ENCODE assay signal across 15 cellular contexts in the genomic region with DNA sequence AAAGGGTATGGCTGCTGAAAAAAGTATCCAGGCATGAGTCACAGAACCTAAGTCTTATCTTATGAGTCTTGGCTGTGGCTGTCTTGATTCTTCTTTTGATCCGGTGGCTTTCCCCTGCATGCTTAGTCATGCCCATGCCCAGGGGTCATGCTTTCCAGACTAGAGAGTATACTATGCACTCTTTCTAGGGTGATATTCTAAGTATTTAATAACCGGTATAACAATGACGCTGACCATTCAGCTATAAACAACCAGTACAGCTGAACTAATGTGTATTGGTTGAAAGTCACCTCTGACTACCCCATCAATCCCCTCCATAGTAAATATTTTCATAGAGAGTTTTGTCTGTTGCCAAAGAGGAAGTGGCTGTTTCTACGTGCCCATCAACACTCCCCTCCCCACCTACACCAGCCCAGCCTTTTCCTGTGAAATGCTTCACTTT. TPM values are rescaled to one million over a fixed set of nuclear protein-coding genes. Genes with fewer than 3 reads are reported as not detected.
DNase-seq lines count a peak whose midpoint lies in the region; ATAC-seq and TF ChIP-seq lines count a peak whose summit lies in the region.
"Had no signal": no experiment of that assay in that cellular context is flagged by ENCODE, and none has a peak within 500 bp of the region (broad histone marks: within the 10 kb centered on the region; RNA-seq: fewer than 3 reads in every experiment).

No MANE protein-coding gene starts in this region.

- no TSS peak for BruUV-seq in Calu3 (replicated peaks; lab: Mats Ljungman, UMichigan)

- no peak overlapping the region for H3K27ac ChIP-seq in RWPE1
- H3K27ac ChIP-seq: cardiac muscle cell had no signal

- POLR2A ChIA-PET in RWPE1 (lab: Yijun Ruan, JAX; ENCODE audit: low non-redundant PET), result no interaction called here

- peak; percentile 61 for ATAC-seq in HG02759 (IDR thresholded peaks at IDR 0.05; ENCODE audit: unreplicated experiment)
- ATAC-seq: activated T-cell treated with anti-CD3 and anti-CD28 coated beads, Interleukin-2, amount 50 U/mL, for 4 hours had no signal

- intact Hi-C loops in Calu3 (cut with micrococcal nuclease; ENCODE audit: unreplicated experiment), result loop anchor here (1.0 kb wide), 1 partner anchor 28 kb away; no protein-coding TSS in a partner anchor
- intact Hi-C loops in activated T-helper 1 cell treated with anti-CD3 and anti-CD28 coated beads, Interleukin-12 subunit alpha, Interleukin-12 subunit beta, Interleukin-2, Interleukin-4 antibody, amounts not matched to agents 30 ng/mL and 10 ng/mL and 1 ng/mL, durations not matched to agents 14 hours and 24 hours and 36 hours (cut with micrococcal nuclease), result no loop called here

- no peak overlapping the region for H3K4me3 Mint-ChIP-seq in Calu3 (ENCODE audit: low read depth, unreplicated experiment)
- H3K4me3 Mint-ChIP-seq in activated T-helper 1 cell treated with anti-CD3 and anti-CD28 coated beads, Interleukin-12 subunit alpha, Interleukin-12 subunit beta, Interleukin-2, Interleukin-4 antibody, amounts not matched to agents 30 ng/mL and 10 ng/mL and 1 ng/mL, durations not matched to agents 14 hours and 24 hours and 36 hours, result no peak overlapping the region
- H3K4me3 Mint-ChIP-seq: activated T-cell treated with anti-CD3 and anti-CD28 coated beads, Interleukin-2, amount 50 U/mL, for 4 hours; H9 had no signal

- peaks cover 44% of the 10 kb centered on the region for H3K4me1 Mint-ChIP-seq in Calu3 (ENCODE audit: low read depth, unreplicated experiment)
- H3K4me1 Mint-ChIP-seq in activated T-helper 1 cell treated with anti-CD3 and anti-CD28 coated beads, Interleukin-12 subunit alpha, Interleukin-12 subunit beta, Interleukin-2, Interleukin-4 antibody, amounts not matched to agents 30 ng/mL and 10 ng/mL and 1 ng/mL, durations not matched to agents 14 hours and 24 hours and 36 hours (ENCODE audit: low read depth), result peaks cover 9% of the 10 kb centered on the region
- H3K4me1 Mint-ChIP-seq: H9 had no signal

- peak overlapping the region; percentile 58 for H3K27ac Mint-ChIP-seq in Calu3 (ENCODE audit: unreplicated experiment)
- no peak overlapping the region for H3K27ac Mint-ChIP-seq in activated T-helper 1 cell treated with anti-CD3 and anti-CD28 coated beads, Interleukin-12 subunit alpha, Interleukin-12 subunit beta, Interleukin-2, Interleukin-4 antibody, amounts not matched to agents 30 ng/mL and 10 ng/mL and 1 ng/mL, durations not matched to agents 14 hours and 24 hours and 36 hours
- H3K27ac Mint-ChIP-seq: H9 had no signal

- H3K27me3 Mint-ChIP-seq in Calu3 (ENCODE audit: unreplicated experiment), result no peaks in the 10 kb centered on the region
- peaks cover 3% of the 10 kb centered on the region for H3K27me3 Mint-ChIP-seq in activated T-helper 1 cell treated with anti-CD3 and anti-CD28 coated beads, Interleukin-12 subunit alpha, Interleukin-12 subunit beta, Interleukin-2, Interleukin-4 antibody, amounts not matched to agents 30 ng/mL and 10 ng/mL and 1 ng/mL, durations not matched to agents 14 hours and 24 hours and 36 hours (ENCODE audit: insufficient read depth)

- DNase-seq in Calu3 (peak; percentile 74), RWPE1 (ENCODE audit: low spot score) (peak; percentile 54), foreskin melanocyte (peak; percentile 51), NCI-H2227 (lab: John Stamatoyannopoulos, UW; ENCODE audit: unreplicated experiment) (no peak), NCI-H82 treated with DMSO at 0.1 percent for 48 hours (lab: John Stamatoyannopoulos, UW; ENCODE audit: unreplicated experiment) (no peak), dermis blood vessel endothelial cell (no peak)
- DNase-seq in activated T-helper 1 cell treated with anti-CD3 and anti-CD28 coated beads, Interleukin-12 subunit alpha, Interleukin-12 subunit beta, Interleukin-2, Interleukin-4 antibody, amounts not matched to agents 30 ng/mL and 10 ng/mL and 1 ng/mL, durations not matched to agents 14 hours and 24 hours and 36 hours (ENCODE audit: low spot score), result no peak
- DNase-seq: activated T-cell treated with anti-CD3 and anti-CD28 coated beads, Interleukin-2, amount 50 U/mL, for 4 hours; COR-L47; H9; NCI-H187; stimulated activated CD4-positive, alpha-beta T cell treated with anti-CD3 and anti-CD28 coated beads, Interleukin-4, amount 100 ng/mL, for 4 hours; T1000 had no signal

- TF ChIP-seq CTCF in Calu3 (IDR thresholded peaks at IDR 0.05; ENCODE audit: unreplicated experiment) (no peak), RWPE1 (conservative IDR thresholded peaks at IDR 0.05; ENCODE audit: low read depth) (no peak)

- CTCF ChIA-PET in Calu3 (lab: Charles Lee), result interaction anchor here (0.7 to 1.2 kb wide), 2 partner anchors 31 to 298 kb away, joined by 5 read pairs; no protein-coding TSS in a partner anchor
- CTCF ChIA-PET in RWPE1 (lab: Yijun Ruan, JAX), result no interaction called here

- peaks cover 3% of the 10 kb centered on the region for H3K9me3 Mint-ChIP-seq in Calu3 (ENCODE audit: low read depth, unreplicated experiment)
- H3K9me3 Mint-ChIP-seq in activated T-helper 1 cell treated with anti-CD3 and anti-CD28 coated beads, Interleukin-12 subunit alpha, Interleukin-12 subunit beta, Interleukin-2, Interleukin-4 antibody, amounts not matched to agents 30 ng/mL and 10 ng/mL and 1 ng/mL, durations not matched to agents 14 hours and 24 hours and 36 hours, result no peaks in the 10 kb centered on the region
- H3K9me3 Mint-ChIP-seq: activated T-cell treated with anti-CD3 and anti-CD28 coated beads, Interleukin-2, amount 50 U/mL, for 4 hours; H9 had no signal

- no peaks in the 10 kb centered on the region for H3K36me3 Mint-ChIP-seq in Calu3 (ENCODE audit: insufficient read depth, unreplicated experiment)
- H3K36me3 Mint-ChIP-seq in activated T-helper 1 cell treated with anti-CD3 and anti-CD28 coated beads, Interleukin-12 subunit alpha, Interleukin-12 subunit beta, Interleukin-2, Interleukin-4 antibody, amounts not matched to agents 30 ng/mL and 10 ng/mL and 1 ng/mL, durations not matched to agents 14 hours and 24 hours and 36 hours (ENCODE audit: low read depth), result no peaks in the 10 kb centered on the region

RNA-seq across cellular contexts. Expression of gene NRXN3, which starts 34.7 kb away (rescaled TPM):
- total RNA-seq in Calu3 (2022), result not detected in 2 replicates
- total RNA-seq in activated T-helper 1 cell treated with anti-CD3 and anti-CD28 coated beads, Interleukin-12 subunit alpha, Interleukin-12 subunit beta, Interleukin-2, Interleukin-4 antibody, amounts not matched to agents 30 ng/mL and 10 ng/mL and 1 ng/mL, durations not matched to agents 14 hours and 24 hours and 36 hours, result not detected in 2 replicates
- under 0.01 and 0.05 TPM in 2 replicates for total RNA-seq in dermis blood vessel endothelial cell
- total RNA-seq: activated T-cell treated with anti-CD3 and anti-CD28 coated beads, Interleukin-2, amount 50 U/mL, for 4 hours had no signal

Comparison
In these comparisons a context has a peak if more than half of its experiments do, and no peak if none do; other contexts are left out.
1. DNase-seq: peak in Calu3 (single experiment), RWPE1 (single experiment) and foreskin melanocyte (single experiment); none in NCI-H2227 (single experiment), NCI-H82 treated with DMSO at 0.1 percent for 48 hours (single experiment), activated T-helper 1 cell treated with anti-CD3 and anti-CD28 coated beads, Interleukin-12 subunit alpha, Interleukin-12 subunit beta, Interleukin-2, Interleukin-4 antibody, amounts not matched to agents 30 ng/mL and 10 ng/mL and 1 ng/mL, durations not matched to agents 14 hours and 24 hours and 36 hours (single experiment) and dermis blood vessel endothelial cell (single experiment).